In genomic region chr3:62822905-62823304, GRCh38 we compare ENCODE assay signal across 9 cellular contexts. TPM values are rescaled to one million over a fixed set of nuclear protein-coding genes. Genes with fewer than 3 reads are reported as not detected.
"Had no signal": no experiment of that assay in that cellular context is flagged by ENCODE, and none has a peak within 500 bp of the region (broad histone marks: within the 10 kb centered on the region; RNA-seq: fewer than 3 reads in every experiment).

No MANE protein-coding gene starts in this region.

- H3K4me1 ChIP-seq: HAP-1 had no signal

- H3K4me3 ChIP-seq: GM23248, HAP-1 had no signal

- H3K27ac ChIP-seq: GM23248, HL-60 had no signal

- H3K4me3 Mint-ChIP-seq: HFFc6 had no signal

- H3K36me3 ChIP-seq: HAP-1 had no signal

- H3K9me3 ChIP-seq: HAP-1 had no signal

- ATAC-seq: HCT116, HepG2 had no signal

- H3K9ac ChIP-seq: GM23248 had no signal

- H3K27ac Mint-ChIP-seq: HFFc6 had no signal

- DNase-seq: GM23248, GOT3, H7, HFFc6 had no signal

- H3K36me3 Mint-ChIP-seq: IgD-negative memory B cell had no signal

- H2AFZ ChIP-seq: GM23248 had no signal

RNA-seq across cellular contexts. Expression of gene CADPS, which starts 52.3 kb away (rescaled TPM):
- total RNA-seq: HepG2, HFFc6 had no signal
- polyA plus RNA-seq: HepG2, IgD-negative memory B cell had no signal
